In genomic region chr6:96963809-96964208, GRCh38 we compare ENCODE assay signal across 22 cellular contexts. TPM values are rescaled to one million over a fixed set of nuclear protein-coding genes. Genes with fewer than 3 reads are reported as not detected.
"Had no signal": no experiment of that assay in that cellular context is flagged by ENCODE, and none has a peak within 500 bp of the region (broad histone marks: within the 10 kb centered on the region; RNA-seq: fewer than 3 reads in every experiment).

No MANE protein-coding gene starts in this region.

- H3K27ac ChIP-seq: epithelial cell of prostate, heart left ventricle, lower lobe of right lung, right atrium auricular region, tibial artery, uterus had no signal

- H3K36me3 ChIP-seq: heart left ventricle, lower lobe of right lung, right atrium auricular region, tibial artery, uterus had no signal

- H3K27me3 ChIP-seq: heart left ventricle, right atrium auricular region, tibial artery, uterus had no signal

- H3K4me3 Mint-ChIP-seq: activated B cell treated with CpG ODN at 0.5 μM for 24 hours; activated naive CD8-positive, alpha-beta T cell treated with anti-CD3 and anti-CD28 coated beads, Interleukin-2, amount 50 U/mL, for 24 hours; effector memory CD8-positive, alpha-beta T cell; mesothelial cell of epicardium; nephron progenitor cell; stimulated activated naive B cell treated with anti-CD40 and anti-IgM and Interleukin-4, amounts not matched to agents 10 μg/mL and 1 μg/mL and 100 μg/mL, for 72 hours had no signal

- H3K9me3 Mint-ChIP-seq: activated B cell treated with CpG ODN at 0.5 μM for 24 hours; activated naive CD8-positive, alpha-beta T cell treated with anti-CD3 and anti-CD28 coated beads, Interleukin-2, amount 50 U/mL, for 24 hours; effector memory CD8-positive, alpha-beta T cell; mesothelial cell of epicardium; nephron progenitor cell; stimulated activated naive B cell treated with anti-CD40 and anti-IgM and Interleukin-4, amounts not matched to agents 10 μg/mL and 1 μg/mL and 100 μg/mL, for 72 hours had no signal

- H3K27ac Mint-ChIP-seq: activated B cell treated with CpG ODN at 0.5 μM for 24 hours; activated naive CD8-positive, alpha-beta T cell treated with anti-CD3 and anti-CD28 coated beads, Interleukin-2, amount 50 U/mL, for 24 hours; effector memory CD8-positive, alpha-beta T cell; mesothelial cell of epicardium; nephron progenitor cell; progenitor cell of endocrine pancreas; stimulated activated naive B cell treated with anti-CD40 and anti-IgM and Interleukin-4, amounts not matched to agents 10 μg/mL and 1 μg/mL and 100 μg/mL, for 72 hours had no signal

- H3K4me3 ChIP-seq: heart left ventricle, lower lobe of right lung, right atrium auricular region, tibial artery, uterus had no signal

- H3K4me1 Mint-ChIP-seq: activated B cell treated with CpG ODN at 0.5 μM for 24 hours; activated naive CD8-positive, alpha-beta T cell treated with anti-CD3 and anti-CD28 coated beads, Interleukin-2, amount 50 U/mL, for 24 hours; mesothelial cell of epicardium; nephron progenitor cell; stimulated activated naive B cell treated with anti-CD40 and anti-IgM and Interleukin-4, amounts not matched to agents 10 μg/mL and 1 μg/mL and 100 μg/mL, for 72 hours had no signal

- H3K4me1 ChIP-seq: lower lobe of right lung, right atrium auricular region, tibial artery, uterus had no signal

- H3K27me3 Mint-ChIP-seq: activated naive CD8-positive, alpha-beta T cell treated with anti-CD3 and anti-CD28 coated beads, Interleukin-2, amount 50 U/mL, for 24 hours; effector memory CD8-positive, alpha-beta T cell; progenitor cell of endocrine pancreas had no signal

- H3K36me3 Mint-ChIP-seq: mesothelial cell of epicardium; stimulated activated naive B cell treated with anti-CD40 and anti-IgM and Interleukin-4, amounts not matched to agents 10 μg/mL and 1 μg/mL and 100 μg/mL, for 72 hours had no signal

- ATAC-seq: activated naive CD8-positive, alpha-beta T cell treated with anti-CD3 and anti-CD28 coated beads, Interleukin-2, amount 50 U/mL, for 24 hours; effector memory CD8-positive, alpha-beta T cell; heart left ventricle; left colon; lower lobe of right lung had no signal

- DNase-seq: activated B cell treated with CpG ODN at 0.5 μM for 24 hours; activated CD4-positive, alpha-beta T cell treated with anti-CD3 and anti-CD28 coated beads for 48 hours; activated naive CD8-positive, alpha-beta T cell treated with anti-CD3 and anti-CD28 coated beads, Interleukin-2, amount 50 U/mL, for 24 hours; aorta; cerebellar nuclear complex; effector memory CD8-positive, alpha-beta T cell; foreskin melanocyte; heart left ventricle; left colon; lower lobe of right lung; nephron progenitor cell; occipital lobe; stimulated activated CD4-positive, alpha-beta T cell treated with anti-CD3 and anti-CD28 coated beads, Interleukin-4, amount 100 ng/mL, for 1 hour; stimulated activated naive B cell treated with anti-CD40 and anti-IgM and Interleukin-4, amounts not matched to agents 10 μg/mL and 1 μg/mL and 100 μg/mL, for 72 hours; tibial artery; uterus had no signal

- H3K9me3 ChIP-seq: heart left ventricle, lower lobe of right lung, right atrium auricular region, tibial artery, uterus had no signal

RNA-seq across cellular contexts. Expression of gene KLHL32, which starts 39.3 kb away (rescaled TPM):
- total RNA-seq: skeletal muscle tissue had no signal
- polyA plus RNA-seq: fibroblast of lung had no signal
